ENCODE assay signal across 25 cellular contexts in genomic region chr2:1804865-1805264, GRCh38.
"Had no signal": no experiment of that assay in that cellular context is flagged by ENCODE, and none has a peak within 500 bp of the region (broad histone marks: within the 10 kb centered on the region; RNA-seq: fewer than 3 reads in every experiment).

No MANE protein-coding gene starts in this region.

- H3K27ac ChIP-seq: adrenal gland, esophagus squamous epithelium, gastrocnemius medialis, neural progenitor cell, upper lobe of left lung had no signal

- H3K4me1 ChIP-seq: adrenal gland, gastrocnemius medialis had no signal

- H3K36me3 ChIP-seq: adrenal gland, esophagus squamous epithelium, gastrocnemius medialis, neural progenitor cell, upper lobe of left lung had no signal

- H3K27me3 ChIP-seq: adrenal gland, dorsolateral prefrontal cortex, esophagus squamous epithelium, gastrocnemius medialis, neural progenitor cell, upper lobe of left lung had no signal

- H3K4me3 ChIP-seq: adrenal gland, dorsolateral prefrontal cortex, esophagus squamous epithelium, gastrocnemius medialis, neural progenitor cell, upper lobe of left lung had no signal

- FAIRE-seq: astrocyte, colon had no signal

- H3K9ac ChIP-seq: neural progenitor cell had no signal

- H2AFZ ChIP-seq: neural progenitor cell had no signal

- H3K4me2 ChIP-seq: neural progenitor cell had no signal

- DNase-seq: activated B cell treated with CpG ODN at 0.5 μM for 24 hours; activated CD4-positive, alpha-beta T cell treated with anti-CD3 and anti-CD28 coated beads for 36 hours; activated CD4-positive, alpha-beta T cell treated with anti-CD3 and anti-CD28 coated beads, Interleukin-2, amount 50 U/mL, for 4 hours; activated CD8-positive, alpha-beta memory T cell treated with anti-CD3 and anti-CD28 coated beads for 24 hours; activated CD8-positive, alpha-beta memory T cell treated with anti-CD3 and anti-CD28 coated beads, Interleukin-2, amount 50 U/mL, for 4 hours; activated T-cell treated with anti-CD3 and anti-CD28 coated beads, Interleukin-2, amount 50 U/mL, for 24 hours; adrenal gland; central memory CD4-positive, alpha-beta T cell; esophagus squamous epithelium; gastrocnemius medialis; head of caudate nucleus; hypothalamus; islet precursor cell; left colon; retina; stimulated activated CD4-positive, alpha-beta T cell treated with anti-CD3 and anti-CD28 coated beads, Interleukin-4, amount 100 ng/mL, for 1 hour; stimulated activated naive CD4-positive, alpha-beta T cell treated with Interleukin-2 at 50 U/mL for 16 hours; SW 1271; T-helper 17 cell; upper lobe of left lung had no signal

- H3K9me3 ChIP-seq: adrenal gland, esophagus squamous epithelium, gastrocnemius medialis, upper lobe of left lung had no signal

- ATAC-seq: activated CD4-positive, alpha-beta T cell treated with anti-CD3 and anti-CD28 coated beads for 36 hours; activated T-helper 17 cell treated with anti-CD3 and anti-CD28 coated beads, Interleukin-2, amount 50 U/mL, for 72 hours; gastrocnemius medialis; left colon; T-helper 17 cell had no signal
